Comparison of ENCODE assay signal across 8 cellular contexts in the genomic region with DNA sequence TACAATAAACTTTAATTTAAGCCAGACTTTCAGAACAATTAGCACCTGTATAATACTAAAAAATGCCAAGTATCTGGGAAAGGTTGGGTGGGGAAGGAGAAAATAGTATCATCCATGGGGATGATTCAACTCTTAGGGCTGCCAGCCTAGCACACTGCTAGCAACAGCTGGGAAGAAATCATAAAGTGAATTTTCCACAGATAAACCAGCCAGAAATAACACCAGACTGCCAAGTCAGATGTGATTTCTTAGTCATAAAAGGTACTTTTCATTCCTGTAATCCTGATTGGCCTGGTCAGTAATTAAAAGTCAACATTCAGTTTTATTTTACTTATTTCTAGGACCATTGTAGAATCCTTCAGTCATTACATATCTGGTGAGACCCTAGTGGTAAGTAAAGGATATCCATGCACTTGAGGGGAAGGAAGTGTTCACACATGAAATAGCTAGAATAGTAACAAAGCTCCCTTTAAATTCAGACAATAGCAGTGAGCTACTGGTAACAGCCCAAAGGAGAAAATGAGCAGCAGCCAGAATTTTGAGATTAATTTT. TPM values are rescaled to one million over a fixed set of nuclear protein-coding genes. Genes with fewer than 3 reads are reported as not detected.
A peak's percentile ranks its signal among the peaks of the same experiment; 100 is the strongest.
DNase-seq lines count a peak whose midpoint lies in the region; ATAC-seq and TF ChIP-seq lines count a peak whose summit lies in the region.

No MANE protein-coding gene starts in this region.

- RAD21 ChIA-PET in HCT116 (lab: Charles Lee; ENCODE audit: low non-redundant PET in 1 of 2, low total read pairs in 2 of 2, uncharacterized antibody in 2 of 2, unreplicated experiment in 2 of 2), result interaction anchor here in 1 of 2 experiments (1.7 kb wide), 1 partner anchor 43 kb away, joined by 6 read pairs; no protein-coding TSS in a partner anchor

- intact Hi-C loops in HCT116 (cut with micrococcal nuclease), result no loop called here
- intact Hi-C loops in aorta (cut with DNase I), result no loop called here

- peak overlapping the region; percentile 41 for H3K9ac ChIP-seq in HCT116 (ENCODE audit: low read length)

- H3K4me3 ChIP-seq in AG04449 (ENCODE audit: low read depth, low read length) (no peak overlapping the region), HCT116 (replicated peaks in 1 of 2; ENCODE audit: low read depth in 1 of 2, low read length in 2 of 2) (peak overlapping the region in 1 of 2 experiments; percentile 42; a peak in 2 of 4 replicates), aorta (ENCODE audit: low read length in 2 of 2) (no peak overlapping the region)

- H3K9me3 Mint-ChIP-seq in activated T-helper 17 cell treated with anti-CD3 and anti-CD28 coated beads, Interleukin-2, amount 50 U/mL, for 72 hours, result no peaks in the 10 kb centered on the region

- DNase-seq in AG04449 (ENCODE audit: low read depth, low spot score) (peak; percentile 81), HCT116 (ENCODE audit: low read depth, low spot score) (no peak), iris pigment epithelial cell (ENCODE audit: low read depth) (peak; percentile 85), aorta (no peak), GM10266 (ENCODE audit: extremely low spot score) (no peak), NCI-H446 (lab: John Stamatoyannopoulos, UW) (no peak), NCI-H1105 (lab: John Stamatoyannopoulos, UW) (no peak)

- no peaks in the 10 kb centered on the region for H3K36me3 Mint-ChIP-seq in activated T-helper 17 cell treated with anti-CD3 and anti-CD28 coated beads, Interleukin-2, amount 50 U/mL, for 72 hours (ENCODE audit: low read depth)

- TF ChIP-seq CTCF in AG04449 (IDR thresholded peaks at IDR 0.05; ENCODE audit: insufficient read depth, low read length, missing control alignments), result peak; percentile 3
- TF ChIP-seq CTCF in HCT116 (IDR thresholded peaks at IDR 0.05 in 2 of 3, conservative IDR thresholded peaks at IDR 0.05 in 1 of 3; ENCODE audit: borderline replicate concordance in 1 of 3, insufficient read depth in 1 of 3, low read depth in 2 of 3, low read length in 2 of 3), result peak in 2 of 3 experiments; percentile 15 to 34; a peak in 2 of 6 replicates
- TF ChIP-seq CTCF in GM10266 (IDR thresholded peaks at IDR 0.05; ENCODE audit: control insufficient read depth, insufficient read depth, low read depth, missing control alignments), result no peak

- CTCF ChIA-PET in AG04449 (lab: Yijun Ruan, JAX) (interaction anchor here (1.0 to 3.6 kb wide), 4 partner anchors 9 to 242 kb away, joined by 4 to 29 read pairs (median 14); no protein-coding TSS in a partner anchor), HCT116 (lab: Charles Lee) (interaction anchor here (0.6 to 2.6 kb wide), 5 partner anchors 9 to 231 kb away, joined by 3 to 11 read pairs (median 4); no protein-coding TSS in a partner anchor)

- no peak for TF ChIP-seq POLR2A in HCT116 (IDR thresholded peaks at IDR 0.05; ENCODE audit: borderline replicate concordance, extremely low read depth, insufficient read depth, insufficient read length)

- peaks cover 38% of the 10 kb centered on the region for H3K4me1 Mint-ChIP-seq in activated T-helper 17 cell treated with anti-CD3 and anti-CD28 coated beads, Interleukin-2, amount 50 U/mL, for 72 hours

- H3K9me3 ChIP-seq in HCT116 (ENCODE audit: control insufficient read depth in 1 of 2, insufficient read depth in 1 of 2, low read depth in 1 of 2, low read length in 2 of 2), result no peaks in the 10 kb centered on the region
- no peaks in the 10 kb centered on the region for H3K9me3 ChIP-seq in aorta (ENCODE audit: control insufficient read depth, low read length)

- H3K27me3 ChIP-seq in HCT116 (ENCODE audit: insufficient read depth, low read length) (no peaks in the 10 kb centered on the region), aorta (ENCODE audit: control insufficient read depth in 1 of 2, insufficient read depth in 2 of 2, low read length in 1 of 2) (no peaks in the 10 kb centered on the region)

- peak overlapping the region; percentile 85 for H3K4me3 Mint-ChIP-seq in activated T-helper 17 cell treated with anti-CD3 and anti-CD28 coated beads, Interleukin-2, amount 50 U/mL, for 72 hours

- H3K79me2 ChIP-seq in HCT116 (ENCODE audit: insufficient read depth, low read length), result peaks cover 51% of the 10 kb centered on the region

- H3K27ac Mint-ChIP-seq in activated T-helper 17 cell treated with anti-CD3 and anti-CD28 coated beads, Interleukin-2, amount 50 U/mL, for 72 hours, result peak overlapping the region; percentile 89

- H2AFZ ChIP-seq in HCT116 (ENCODE audit: low read depth, low read length, poor library complexity, severe bottlenecking), result no peak overlapping the region

- peaks cover 29 to 46% of the 10 kb centered on the region in 2 experiments for H3K4me1 ChIP-seq in HCT116 (ENCODE audit: control insufficient read depth in 1 of 2, insufficient read depth in 2 of 2, low read length in 2 of 2)
- H3K4me1 ChIP-seq in aorta (ENCODE audit: control insufficient read depth in 1 of 2, insufficient read depth in 2 of 2, low read length in 2 of 2), result peaks cover 2 to 11% of the 10 kb centered on the region in 2 donors

- peak overlapping the region; percentile 73 for H3K4me2 ChIP-seq in HCT116 (ENCODE audit: low read length)

- no peak for TF ChIP-seq RAD21 in HCT116 (IDR thresholded peaks at IDR 0.05; ENCODE audit: low read depth)

- no peaks in the 10 kb centered on the region for H3K27me3 Mint-ChIP-seq in activated T-helper 17 cell treated with anti-CD3 and anti-CD28 coated beads, Interleukin-2, amount 50 U/mL, for 72 hours

- POLR2A ChIA-PET in AG04449 (lab: Yijun Ruan, JAX), result interaction anchor here (0.6 to 2.0 kb wide), 5 partner anchors 18 to 132 kb away, joined by 3 to 11 read pairs (median 8); partner anchors contain the start of gene LIMS1
- POLR2A ChIA-PET in HCT116 (lab: Charles Lee), result no interaction called here

- H3K9me2 ChIP-seq in HCT116 (ENCODE audit: insufficient read depth), result no peaks in the 10 kb centered on the region

- no peaks in the 10 kb centered on the region for H4K20me1 ChIP-seq in HCT116 (ENCODE audit: insufficient read depth)

- peak overlapping the region; percentile 24; the same call in 1 of the 2 replicates for H3K27ac ChIP-seq in HCT116 (ENCODE audit: low read depth, low read length)
- H3K27ac ChIP-seq in aorta (ENCODE audit: low read depth in 1 of 2, low read length in 2 of 2), result peak overlapping the region; percentile 75 to 99

- no TSS peak for BruUV-seq in HCT116 (replicated peaks; lab: Mats Ljungman, UMichigan)

- H3K36me3 ChIP-seq in HCT116 (ENCODE audit: control insufficient read depth in 1 of 2, insufficient read depth in 2 of 2, low read length in 2 of 2) (no peaks in the 10 kb centered on the region), aorta (ENCODE audit: control insufficient read depth in 1 of 2, insufficient read depth in 2 of 2, low read length in 1 of 2) (no peaks in the 10 kb centered on the region)

- ATAC-seq in HCT116, result peak; percentile 35
- ATAC-seq in activated T-helper 17 cell treated with anti-CD3 and anti-CD28 coated beads, Interleukin-2, amount 50 U/mL, for 72 hours (replicated peaks), result no peak
- ATAC-seq in aorta (ENCODE audit: low FRiP score), result peak; percentile 79

TF ChIP-seq in HCT116, 20 proteins besides CTCF, POLR2A, EP300 and RAD21:
- TF ChIP-seq FOSL1 (IDR thresholded peaks at IDR 0.05; ENCODE audit: low read depth) (peak; percentile 58), YY1 (IDR thresholded peaks at IDR 0.05; ENCODE audit: extremely low read depth, insufficient replicate concordance, low read depth, low read length) (no peak), JUND (IDR thresholded peaks at IDR 0.05) (peak; percentile 37; the same call in 1 of the 2 replicates), CEBPB (IDR thresholded peaks at IDR 0.05; ENCODE audit: low read depth) (0 out of 2 replicates have a peak, but pooled peaks have one; percentile 11), SP1 (IDR thresholded peaks at IDR 0.05; ENCODE audit: low read depth) (peak; percentile 46), POLR2AphosphoS5 (IDR thresholded peaks at IDR 0.05; ENCODE audit: low read depth, low read length) (no peak)
TF ChIP-seq in HCT116: peak in this region for 4.

RNA-seq across cellular contexts. Expression of gene LIMS1, which starts 59.4 kb away (rescaled TPM):
- total RNA-seq in HCT116 (2021; ENCODE audit: unreplicated experiment) (56.2 TPM), aorta (100 to 1,000 TPM in 1 of 2 donors, 10 to 100 TPM in 1; 76.7 to 100 TPM)
- polyA plus RNA-seq in HCT116 (2012), result 34.7 and 36.4 TPM in 2 replicates
- total RNA-seq in activated T-helper 17 cell treated with anti-CD3 and anti-CD28 coated beads, Interleukin-2, amount 50 U/mL, for 72 hours, result 100 to 1,000 TPM; 146 to 186 TPM
- 100 to 1,000 TPM in 1 of 2 donors, 10 to 100 TPM in 1; 48.0 to 111 TPM for polyA plus RNA-seq in aorta

Comparison
In these comparisons a context has a peak if more than half of its experiments do, and no peak if none do; other contexts are left out.
1. DNase-seq: peak in AG04449 (single experiment) and iris pigment epithelial cell (single experiment); none in HCT116 (single experiment), aorta (0 of 2), GM10266 (single experiment), NCI-H446 (0 of 2) and NCI-H1105 (single experiment).